ENCODE assay signal across 9 cellular contexts in genomic region chrX:107742754-107743191, GRCh38. TPM values are rescaled to one million over a fixed set of nuclear protein-coding genes. Genes with fewer than 3 reads are reported as not detected.
A peak's percentile ranks its signal among the peaks of the same experiment; 100 is the strongest.
DNase-seq lines count a peak whose midpoint lies in the region; ATAC-seq, FAIRE-seq and TF ChIP-seq lines count a peak whose summit lies in the region.
"Had no signal": no experiment of that assay in that cellular context is flagged by ENCODE, and none has a peak within 500 bp of the region (broad histone marks: within the 10 kb centered on the region; RNA-seq: fewer than 3 reads in every experiment).

No MANE protein-coding gene starts in this region.

- H3K9me3 ChIP-seq in small intestine (ENCODE audit: control insufficient read depth, low read depth): no peaks in the 10 kb centered on the region

- CTCF ChIA-PET in HEK293T (lab: Yijun Ruan, JAX): interaction anchor here (1.1 kb wide), 1 partner anchor 13 kb away, joined by 3 read pairs; no protein-coding TSS in a partner anchor

- WGBS in small intestine, 3 donors: 19 to 54% (median 41%) methylated on average over 22 to 23 of the region's 23 CpGs

- FAIRE-seq in small intestine (lab: Jason Lieb, UNC): no peak

- H3K36me3 ChIP-seq in small intestine (ENCODE audit: control insufficient read depth in 2 of 2, insufficient read depth in 2 of 2, low read length in 2 of 2): no peaks in the 10 kb centered on the region

- ATAC-seq in HG03378 (IDR thresholded peaks at IDR 0.05; ENCODE audit: unreplicated experiment): no peak

- intact Hi-C loops in posterior vena cava (cut with DNase I): no loop called here

- POLR2A ChIA-PET in HEK293T (lab: Yijun Ruan, JAX): interaction anchor here (0.8 to 18.2 kb wide), 3 partner anchors 21 to 56 kb away, joined by 3 to 536 read pairs (median 7); partner anchors contain the start of gene TSC22D3

- H3K27me3 Mint-ChIP-seq in activated naive CD8-positive, alpha-beta T cell: no peaks in the 10 kb centered on the region
- H3K27me3 Mint-ChIP-seq in immature natural killer cell (ENCODE audit: low read depth in 3 of 3): peaks cover 11 to 22% (median 12%) of the 10 kb centered on the region in 3 donors

- H3K9me3 Mint-ChIP-seq in activated naive CD8-positive, alpha-beta T cell (ENCODE audit: low read depth): no peaks in the 10 kb centered on the region
- peaks cover 0 to 3% (median 0%) of the 10 kb centered on the region in 6 donors for H3K9me3 Mint-ChIP-seq in immature natural killer cell

- H3K4me1 Mint-ChIP-seq in activated naive CD8-positive, alpha-beta T cell (ENCODE audit: low read depth): peaks cover 41% of the 10 kb centered on the region
- H3K4me1 Mint-ChIP-seq in immature natural killer cell: peaks cover 26 to 39% of the 10 kb centered on the region in 2 donors

- no peaks in the 10 kb centered on the region for H3K27me3 ChIP-seq in small intestine (ENCODE audit: control insufficient read depth in 2 of 2, insufficient read depth in 2 of 2, low read length in 2 of 2)

- peak overlapping the region; percentile 88 for H3K4me3 Mint-ChIP-seq in activated naive CD8-positive, alpha-beta T cell
- peak overlapping the region; percentile 71 to 88 (median 79) for H3K4me3 Mint-ChIP-seq in immature natural killer cell

- H3K4me3 ChIP-seq in small intestine (ENCODE audit: low read depth in 1 of 2, low read length in 2 of 2): no peak overlapping the region

- no peaks in the 10 kb centered on the region for H3K36me3 Mint-ChIP-seq in activated naive CD8-positive, alpha-beta T cell
- H3K36me3 Mint-ChIP-seq in immature natural killer cell: peaks cover 0 to 4% (median 0%) of the 10 kb centered on the region in 3 donors

- DNase-seq in HEK293T (ENCODE audit: extremely low spot score) (no peak), immature natural killer cell (no peak), small intestine (peak; percentile 64), D341Med (ENCODE audit: low spot score) (no peak), SIG-M5 treated with dmso at 0.1 percent for 504 hours (lab: John Stamatoyannopoulos, UW; ENCODE audit: unreplicated experiment) (no peak), posterior vena cava (ENCODE audit: low spot score) (no peak)

- peak overlapping the region; percentile 95 for H3K27ac Mint-ChIP-seq in activated naive CD8-positive, alpha-beta T cell
- peak overlapping the region; percentile 80 to 99 (median 94) for H3K27ac Mint-ChIP-seq in immature natural killer cell

- H3K27ac ChIP-seq in small intestine (ENCODE audit: low read depth in 1 of 2, low read length in 1 of 2): peak overlapping the region; percentile 87 to 94

- H3K4me1 ChIP-seq in small intestine (ENCODE audit: control insufficient read depth in 2 of 2, insufficient read depth in 1 of 2, low read depth in 1 of 2, low read length in 1 of 2): peaks cover 2 to 3% of the 10 kb centered on the region in 2 donors

TF ChIP-seq in HEK293T, 16 proteins besides CTCF, POLR2A, EP300 and RAD21:
- no peak for TF ChIP-seq LEF1 (IDR thresholded peaks at IDR 0.05; ENCODE audit: borderline replicate concordance)
- TF ChIP-seq HDGF (IDR thresholded peaks at IDR 0.05; ENCODE audit: borderline replicate concordance): 0 out of 2 replicates have a peak, but pooled peaks have one; percentile 71

RNA-seq across cellular contexts. Expression of gene TSC22D3, which starts 32.8 kb away (rescaled TPM):
- polyA plus RNA-seq in immature natural killer cell: 100 to 1,000 TPM; 496 to 775 (median 681) TPM
- 100 to 1,000 TPM; 117 to 244 (median 123) TPM for polyA plus RNA-seq in small intestine
- total RNA-seq in posterior vena cava: 100 to 1,000 TPM; 187 to 309 TPM

RNA-seq across cellular contexts. Expression of gene NCBP2L, which starts 34.8 kb away (rescaled TPM):
- polyA plus RNA-seq in immature natural killer cell: not detected
- polyA plus RNA-seq in small intestine: under 1 TPM in 1 of 3 donors, not detected in 2; 0.10 TPM
- total RNA-seq in posterior vena cava: not detected
- total RNA-seq: NCI-H460 had no signal
